Comparison of ENCODE assay signal across 14 cellular contexts in genomic region chr13:41398494-41399190, GRCh38. TPM values are rescaled to one million over a fixed set of nuclear protein-coding genes. Genes with fewer than 3 reads are reported as not detected.
A peak's percentile ranks its signal among the peaks of the same experiment; 100 is the strongest.
DNase-seq lines count a peak whose midpoint lies in the region; ATAC-seq and TF ChIP-seq lines count a peak whose summit lies in the region.
"Had no signal": no experiment of that assay in that cellular context is flagged by ENCODE, and none has a peak within 500 bp of the region (broad histone marks: within the 10 kb centered on the region; RNA-seq: fewer than 3 reads in every experiment).

No MANE protein-coding gene starts in this region.

- TF ChIP-seq POLR2A in HCT116 (IDR thresholded peaks at IDR 0.05; ENCODE audit: borderline replicate concordance, extremely low read depth, insufficient read depth, insufficient read length): no peak
- no peak for TF ChIP-seq POLR2A in breast epithelium (IDR thresholded peaks at IDR 0.05)
- TF ChIP-seq POLR2A in vagina (IDR thresholded peaks at IDR 0.05): no peak

- no peak for TF ChIP-seq RAD21 in HCT116 (IDR thresholded peaks at IDR 0.05; ENCODE audit: low read depth)

- H3K9me2 ChIP-seq in HCT116 (ENCODE audit: insufficient read depth): no peaks in the 10 kb centered on the region

- no peaks in the 10 kb centered on the region for H3K27me3 Mint-ChIP-seq in T-helper 1 cell treated with Interleukin-12 subunit alpha and Interleukin-12 subunit beta and Interleukin-4 antibody, amounts not matched to agents 30 μg/mL and 1 μg/mL, for 36 hours (ENCODE audit: low read depth)

- TF ChIP-seq CTCF in A673 (conservative IDR thresholded peaks at IDR 0.05; ENCODE audit: low read depth, low read length) (no peak), HCT116 (IDR thresholded peaks at IDR 0.05 in 2 of 3, conservative IDR thresholded peaks at IDR 0.05 in 1 of 3; ENCODE audit: borderline replicate concordance in 1 of 3, insufficient read depth in 1 of 3, low read depth in 2 of 3, low read length in 2 of 3) (no peak), breast epithelium (IDR thresholded peaks at IDR 0.05) (no peak), vagina (IDR thresholded peaks at IDR 0.05) (no peak)

- H2AFZ ChIP-seq in HCT116 (ENCODE audit: low read depth, low read length, poor library complexity, severe bottlenecking): peak overlapping the region; percentile 65

- no peaks in the 10 kb centered on the region for H3K4me1 Mint-ChIP-seq in T-helper 1 cell treated with Interleukin-12 subunit alpha and Interleukin-12 subunit beta and Interleukin-4 antibody, amounts not matched to agents 30 μg/mL and 1 μg/mL, for 36 hours (ENCODE audit: low read depth)

- no peak overlapping the region for H3K4me2 ChIP-seq in HCT116 (ENCODE audit: low read length)

- H3K4me3 Mint-ChIP-seq in T-helper 1 cell treated with Interleukin-12 subunit alpha and Interleukin-12 subunit beta and Interleukin-4 antibody, amounts not matched to agents 30 μg/mL and 1 μg/mL, for 36 hours: no peak overlapping the region

- no peaks in the 10 kb centered on the region for H3K79me2 ChIP-seq in HCT116 (ENCODE audit: insufficient read depth, low read length)

- CTCF ChIA-PET in A673 (lab: Charles Lee): interaction anchor here (1.2 kb wide), 1 partner anchor 14 kb away, joined by 3 read pairs; no protein-coding TSS in a partner anchor
- CTCF ChIA-PET in HCT116 (lab: Charles Lee): no interaction called here

- BruUV-seq in A673 (replicated peaks; lab: Mats Ljungman, UMichigan) (no TSS peak), HCT116 (replicated peaks; lab: Mats Ljungman, UMichigan) (no TSS peak)

- H3K4me3 ChIP-seq in A673 (ENCODE audit: low read depth, low read length, poor library complexity, severe bottlenecking) (no peak overlapping the region), HCT116 (replicated peaks in 1 of 2; ENCODE audit: low read depth in 1 of 2, low read length in 2 of 2) (no peak overlapping the region), breast epithelium (no peak overlapping the region), vagina (no peak overlapping the region)
- H3K4me3 ChIP-seq: adrenal gland, colonic mucosa, uterus had no signal

- intact Hi-C loops in A673 (cut with micrococcal nuclease; ENCODE audit: unreplicated experiment) (no loop called here), HCT116 (cut with micrococcal nuclease) (no loop called here), breast epithelium (cut with DNase I; ENCODE audit: low total_unique reads) (no loop called here), vagina (cut with DNase I) (no loop called here)

- H3K4me1 ChIP-seq in A673 (ENCODE audit: insufficient read depth, low read length, poor library complexity, severe bottlenecking) (no peaks in the 10 kb centered on the region), HCT116 (ENCODE audit: control insufficient read depth in 1 of 2, insufficient read depth in 2 of 2, low read length in 2 of 2) (peaks cover 7 to 19% of the 10 kb centered on the region in 2 experiments; a peak in 3 of 4 replicates), breast epithelium (no peaks in the 10 kb centered on the region), vagina (no peaks in the 10 kb centered on the region)
- H3K4me1 ChIP-seq: adrenal gland, colonic mucosa, uterus had no signal

- no peaks in the 10 kb centered on the region for H3K9me3 Mint-ChIP-seq in T-helper 1 cell treated with Interleukin-12 subunit alpha and Interleukin-12 subunit beta and Interleukin-4 antibody, amounts not matched to agents 30 μg/mL and 1 μg/mL, for 36 hours

- RAD21 ChIA-PET in HCT116 (lab: Charles Lee; ENCODE audit: low non-redundant PET in 1 of 2, low total read pairs in 2 of 2, uncharacterized antibody in 2 of 2, unreplicated experiment in 2 of 2): no interaction called here

- H3K9me3 ChIP-seq in A673 (ENCODE audit: low read depth, low read length, poor library complexity, severe bottlenecking) (no peaks in the 10 kb centered on the region), HCT116 (ENCODE audit: control insufficient read depth in 1 of 2, insufficient read depth in 1 of 2, low read depth in 1 of 2, low read length in 2 of 2) (no peaks in the 10 kb centered on the region), breast epithelium (no peaks in the 10 kb centered on the region), vagina (no peaks in the 10 kb centered on the region)
- H3K9me3 ChIP-seq: adrenal gland, colonic mucosa, uterus had no signal

- H4K20me1 ChIP-seq in HCT116 (ENCODE audit: insufficient read depth): no peaks in the 10 kb centered on the region

- H3K27ac Mint-ChIP-seq in T-helper 1 cell treated with Interleukin-12 subunit alpha and Interleukin-12 subunit beta and Interleukin-4 antibody, amounts not matched to agents 30 μg/mL and 1 μg/mL, for 36 hours: peak overlapping the region; percentile 67

- POLR2A ChIA-PET in A673 (lab: Charles Lee; ENCODE audit: low non-redundant PET): no interaction called here
- POLR2A ChIA-PET in HCT116 (lab: Charles Lee): no interaction called here

- H3K27me3 ChIP-seq in A673 (replicated peaks; ENCODE audit: insufficient read depth, low read depth, low read length, poor library complexity) (no peaks in the 10 kb centered on the region), HCT116 (ENCODE audit: insufficient read depth, low read length) (no peaks in the 10 kb centered on the region), breast epithelium (no peaks in the 10 kb centered on the region), vagina (no peaks in the 10 kb centered on the region)
- H3K27me3 ChIP-seq: adrenal gland, colonic mucosa, uterus had no signal

- no peaks in the 10 kb centered on the region for H3K36me3 Mint-ChIP-seq in T-helper 1 cell treated with Interleukin-12 subunit alpha and Interleukin-12 subunit beta and Interleukin-4 antibody, amounts not matched to agents 30 μg/mL and 1 μg/mL, for 36 hours (ENCODE audit: low read depth)

- H3K27ac ChIP-seq in A673 (ENCODE audit: low read depth, low read length, poor library complexity, severe bottlenecking) (no peak overlapping the region), HCT116 (ENCODE audit: low read depth, low read length) (no peak overlapping the region), breast epithelium (no peak overlapping the region), vagina (no peak overlapping the region)
- H3K27ac ChIP-seq: adrenal gland, colonic mucosa, uterus had no signal

- DNase-seq in A673 (ENCODE audit: low spot score) (peak; percentile 24), HCT116 (ENCODE audit: low read depth, low spot score) (no peak), kidney tubule cell (ENCODE audit: low spot score) (peak; percentile 21), breast epithelium (ENCODE audit: low spot score in 2 of 2) (no peak), HT-29 (ENCODE audit: low spot score) (no peak), vagina (ENCODE audit: extremely low spot score in 2 of 2) (no peak)
- DNase-seq: colonic mucosa, posterior cingulate gyrus, SIG-M5, uterus had no signal

- ATAC-seq in HCT116 (no peak), HG03565 (IDR thresholded peaks at IDR 0.05; ENCODE audit: unreplicated experiment) (no peak)
- ATAC-seq: HepG2 had no signal

- no peak overlapping the region for H3K9ac ChIP-seq in HCT116 (ENCODE audit: low read length)

- H3K36me3 ChIP-seq in A673 (ENCODE audit: insufficient read depth, low read length, poor library complexity, severe bottlenecking) (no peaks in the 10 kb centered on the region), HCT116 (ENCODE audit: control insufficient read depth in 1 of 2, insufficient read depth in 2 of 2, low read length in 2 of 2) (no peaks in the 10 kb centered on the region), breast epithelium (no peaks in the 10 kb centered on the region), vagina (no peaks in the 10 kb centered on the region)
- H3K36me3 ChIP-seq: adrenal gland, colonic mucosa, uterus had no signal

TF ChIP-seq in HCT116, 20 proteins besides CTCF, POLR2A, EP300 and RAD21:
- TF ChIP-seq CBX3 (IDR thresholded peaks at IDR 0.05; ENCODE audit: low read depth): no peak
- TF ChIP-seq TCF7L2 (IDR thresholded peaks at IDR 0.05; ENCODE audit: borderline replicate concordance, extremely low read depth, insufficient read depth, insufficient read length): no peak
- TF ChIP-seq CEBPB (IDR thresholded peaks at IDR 0.05; ENCODE audit: low read depth): no peak
- TF ChIP-seq YY1 (IDR thresholded peaks at IDR 0.05; ENCODE audit: extremely low read depth, insufficient replicate concordance, low read depth, low read length): no peak

RNA-seq across cellular contexts. Expression of gene RGCC, which starts 58.7 kb away (rescaled TPM):
- total RNA-seq in A673 (2021) (not detected in 2 replicates), HCT116 (2021; ENCODE audit: unreplicated experiment) (3.2 TPM), breast epithelium (100 to 1,000 TPM in 1 of 3 donors, 10 to 100 TPM in 2; 91.8 to 112 (median 95.7) TPM), vagina (212 TPM)
- 2.2 and 2.8 TPM in 2 replicates for polyA plus RNA-seq in HCT116 (2012)
- 43.4 and 48.6 TPM in 2 replicates for total RNA-seq in HT-29 (2014; rRNA removed; shearing (Covaris generic))

Comparison
In these comparisons a context has a peak if more than half of its experiments do, and no peak if none do; other contexts are left out.
1. DNase-seq: peak in A673 (single experiment) and kidney tubule cell (single experiment); none in HCT116 (single experiment), breast epithelium (0 of 2), HT-29 (single experiment) and vagina (0 of 2).
2. RNA of gene RGCC, which starts 58.7 kb away (total RNA-seq): 212 TPM in vagina (single experiment), 91.8 to 112 TPM in breast epithelium and 43.4 to 48.6 TPM in HT-29; 3.2 TPM in HCT116 (single experiment) and not detected in A673; every median in the first group is over 10 times any median in the second.